Comparison of ENCODE assay signal across 1 cellular context in the genomic region with DNA sequence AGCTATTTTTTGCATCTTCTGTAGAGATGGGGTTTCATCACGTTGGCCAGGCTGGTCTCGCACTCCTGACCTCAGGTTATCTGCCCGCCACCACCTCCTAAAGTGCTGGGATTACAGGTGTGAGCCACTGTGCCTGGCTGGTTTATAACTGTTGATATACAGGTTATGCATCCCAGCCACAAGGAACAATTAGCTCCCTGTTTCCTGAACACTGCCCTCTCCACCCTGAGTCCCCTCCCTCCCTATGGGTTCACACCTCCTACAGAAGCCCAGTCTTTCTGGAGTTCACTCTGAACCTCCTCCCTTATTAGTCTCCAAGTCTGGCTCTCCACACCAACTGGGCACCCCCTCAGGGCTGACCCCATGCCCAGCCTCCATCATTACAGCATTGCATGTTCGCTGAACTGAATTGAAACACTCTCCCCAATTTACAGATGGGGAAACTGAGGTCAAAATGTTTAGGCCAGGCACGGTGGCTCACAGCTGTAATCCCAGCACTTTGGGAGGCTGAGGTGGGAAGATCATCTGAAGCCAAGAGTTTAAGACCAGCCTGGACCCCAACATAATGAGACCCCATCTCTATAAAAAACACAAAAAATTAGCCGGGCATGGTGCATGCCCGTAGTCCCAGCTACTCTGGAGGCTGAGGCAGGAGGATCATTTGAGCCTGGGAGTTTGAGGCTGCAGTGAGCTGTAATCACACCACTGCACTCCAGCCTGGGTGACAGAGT.
TF ChIP-seq lines count a peak whose summit lies in the region.

No MANE protein-coding gene starts in this region.

TF ChIP-seq in HCT116, 20 proteins besides CTCF, POLR2A, EP300 and RAD21:
- TF ChIP-seq, protein P1, sequence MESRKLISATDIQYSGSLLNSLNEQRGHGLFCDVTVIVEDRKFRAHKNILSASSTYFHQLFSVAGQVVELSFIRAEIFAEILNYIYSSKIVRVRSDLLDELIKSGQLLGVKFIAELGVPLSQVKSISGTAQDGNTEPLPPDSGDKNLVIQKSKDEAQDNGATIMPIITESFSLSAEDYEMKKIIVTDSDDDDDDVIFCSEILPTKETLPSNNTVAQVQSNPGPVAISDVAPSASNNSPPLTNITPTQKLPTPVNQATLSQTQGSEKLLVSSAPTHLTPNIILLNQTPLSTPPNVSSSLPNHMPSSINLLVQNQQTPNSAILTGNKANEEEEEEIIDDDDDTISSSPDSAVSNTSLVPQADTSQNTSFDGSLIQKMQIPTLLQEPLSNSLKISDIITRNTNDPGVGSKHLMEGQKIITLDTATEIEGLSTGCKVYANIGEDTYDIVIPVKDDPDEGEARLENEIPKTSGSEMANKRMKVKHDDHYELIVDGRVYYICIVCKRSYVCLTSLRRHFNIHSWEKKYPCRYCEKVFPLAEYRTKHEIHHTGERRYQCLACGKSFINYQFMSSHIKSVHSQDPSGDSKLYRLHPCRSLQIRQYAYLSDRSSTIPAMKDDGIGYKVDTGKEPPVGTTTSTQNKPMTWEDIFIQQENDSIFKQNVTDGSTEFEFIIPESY (IDR thresholded peaks at IDR 0.05; ENCODE audit: extremely low read depth, insufficient replicate concordance, low read length): no peak
- TF ChIP-seq CEBPB (IDR thresholded peaks at IDR 0.05; ENCODE audit: low read depth): no peak
